Comparison of ENCODE assay signal across 22 cellular contexts in genomic region chr21:21064353-21064752, GRCh38.
DNase-seq lines count a peak whose midpoint lies in the region; ATAC-seq, FAIRE-seq and TF ChIP-seq lines count a peak whose summit lies in the region.
"Had no signal": no experiment of that assay in that cellular context is flagged by ENCODE, and none has a peak within 500 bp of the region (broad histone marks: within the 10 kb centered on the region; RNA-seq: fewer than 3 reads in every experiment).

No MANE protein-coding gene starts in this region.

- DNase-seq in ELR (ENCODE audit: low read depth) (peak; percentile 31), HTR-8/SVneo (ENCODE audit: insufficient read length, low spot score) (peak; percentile 5), esophagus squamous epithelium (lab: John Stamatoyannopoulos, UW) (no peak), A172 (ENCODE audit: low spot score) (no peak), right cardiac atrium (no peak)
- DNase-seq: CD8-positive, alpha-beta T cell; COR-L47; DMS 273 treated with DMSO at 0.1 percent for 48 hours; DMS53; DND-41; EL; GOT3; H7; HFFc6; KG1 had no signal

- no peaks in the 10 kb centered on the region for H3K27me3 ChIP-seq in esophagus squamous epithelium
- no peaks in the 10 kb centered on the region for H3K27me3 ChIP-seq in right cardiac atrium (ENCODE audit: control insufficient read depth, insufficient read depth)
- H3K27me3 ChIP-seq: BLaER1 treated with 17β-estradiol and CSF1 and Interleukin-3, amounts not matched to agents 10 nM and 100 nM had no signal

- H3K4me3 ChIP-seq in esophagus squamous epithelium (no peak overlapping the region), right cardiac atrium (ENCODE audit: low read length) (no peak overlapping the region)
- H3K4me3 ChIP-seq: BLaER1 treated with 17β-estradiol and CSF1 and Interleukin-3, amounts not matched to agents 10 nM and 100 nM had no signal

- ATAC-seq in HG03342 (IDR thresholded peaks at IDR 0.05; ENCODE audit: unreplicated experiment) = no peak
- no peak for ATAC-seq in right cardiac atrium
- ATAC-seq: CD8-positive, alpha-beta T cell; HCT116 had no signal

- H3K27ac ChIP-seq in VCaP (peak overlapping the region; percentile 77), esophagus squamous epithelium (no peak overlapping the region), right cardiac atrium (ENCODE audit: low read length) (no peak overlapping the region)
- H3K27ac ChIP-seq: BLaER1 treated with 17β-estradiol and CSF1 and Interleukin-3, amounts not matched to agents 10 nM and 100 nM had no signal

- no peak for TF ChIP-seq CTCF in VCaP (conservative IDR thresholded peaks at IDR 0.05)
- no peak for TF ChIP-seq CTCF in esophagus squamous epithelium (IDR thresholded peaks at IDR 0.05)

- H3K9me3 ChIP-seq in esophagus squamous epithelium (no peaks in the 10 kb centered on the region), right cardiac atrium (ENCODE audit: control insufficient read depth, low read length) (no peaks in the 10 kb centered on the region)
- H3K9me3 ChIP-seq: BLaER1 treated with 17β-estradiol and CSF1 and Interleukin-3, amounts not matched to agents 10 nM and 100 nM had no signal

- no peaks in the 10 kb centered on the region for H3K4me1 ChIP-seq in esophagus squamous epithelium
- H3K4me1 ChIP-seq in right cardiac atrium (ENCODE audit: control insufficient read depth, insufficient read depth, low read length) = no peaks in the 10 kb centered on the region
- H3K4me1 ChIP-seq: BLaER1 treated with 17β-estradiol and CSF1 and Interleukin-3, amounts not matched to agents 10 nM and 100 nM had no signal

- TF ChIP-seq POLR2A in esophagus squamous epithelium (IDR thresholded peaks at IDR 0.05) = no peak

- 50 to 65% methylated on average over 1 of the region's 1 CpG for WGBS in esophagus squamous epithelium, 2 donors
- WGBS in right cardiac atrium = 51% methylated on average over 1 of the region's 1 CpG

- H3K36me3 ChIP-seq in esophagus squamous epithelium = no peaks in the 10 kb centered on the region
- H3K36me3 ChIP-seq: BLaER1 treated with 17β-estradiol and CSF1 and Interleukin-3, amounts not matched to agents 10 nM and 100 nM had no signal

- FAIRE-seq in HTR-8/SVneo (lab: Jason Lieb, UNC) = no peak
- FAIRE-seq: G401.6, GM12891, GM18507 had no signal

- intact Hi-C loops in esophagus squamous epithelium (cut with DNase I) (no loop called here), right cardiac atrium (cut with DNase I) (no loop called here)

Comparison
In these comparisons a context has a peak if more than half of its experiments do, and no peak if none do; other contexts are left out.
1. DNase-seq: peak in ELR (single experiment) and HTR-8/SVneo (single experiment); none in esophagus squamous epithelium (single experiment), A172 (single experiment) and right cardiac atrium (0 of 3).